In genomic region chr7:53657586-53657985, GRCh38 we compare ENCODE assay signal across 29 cellular contexts.
"Had no signal": no experiment of that assay in that cellular context is flagged by ENCODE, and none has a peak within 500 bp of the region (broad histone marks: within the 10 kb centered on the region; RNA-seq: fewer than 3 reads in every experiment).

No MANE protein-coding gene starts in this region.

- H3K4me3 ChIP-seq: Peyer's patch, SJCRH30, SK-N-MC had no signal

- H3K9me3 ChIP-seq: Peyer's patch, SJCRH30 had no signal

- ATAC-seq: activated CD8-positive, alpha-beta T cell treated with anti-CD3 and anti-CD28 coated beads for 36 hours; activated T-cell treated with anti-CD3 and anti-CD28 coated beads, Interleukin-2, amount 50 U/mL, for 72 hours; activated T-helper 17 cell treated with anti-CD3 and anti-CD28 coated beads, Interleukin-2, amount 50 U/mL, for 72 hours had no signal

- H3K36me3 ChIP-seq: brain microvascular endothelial cell, Peyer's patch, SJCRH30, WERI-Rb-1 had no signal

- H3K4me1 ChIP-seq: Peyer's patch, SJCRH30 had no signal

- H3K27ac ChIP-seq: brain microvascular endothelial cell, KMS-11, Peyer's patch, SJCRH30, SK-N-MC, WERI-Rb-1 had no signal

- DNase-seq: activated CD4-positive, alpha-beta T cell treated with anti-CD3 and anti-CD28 coated beads for 1 hour; activated CD4-positive, alpha-beta T cell treated with anti-CD3 and anti-CD28 coated beads for 48 hours; activated CD4-positive, CD25-positive, alpha-beta regulatory T cell; activated CD8-positive, alpha-beta T cell treated with anti-CD3 and anti-CD28 coated beads for 36 hours; activated effector memory CD4-positive, alpha-beta T cell treated with anti-CD3 and anti-CD28 coated beads, Interleukin-2, amount 50 U/mL, for 16 hours; activated naive CD4-positive, alpha-beta T cell; activated naive CD4-positive, alpha-beta T cell treated with anti-CD3 and anti-CD28 coated beads, Interleukin-2, amount 50 U/mL, for 16 hours; activated naive CD8-positive, alpha-beta T cell treated with anti-CD3 and anti-CD28 coated beads for 36 hours; activated T-cell treated with anti-CD3 and anti-CD28 coated beads, Interleukin-2, amount 50 U/mL, for 1 hour; activated T-cell treated with anti-CD3 and anti-CD28 coated beads, Interleukin-2, amount 50 U/mL, for 72 hours; amniotic stem cell; aorta; brain microvascular endothelial cell; NCI-H1092 treated with DMSO at 0.1 percent for 48 hours; NCI-H1417; NCI-H187 treated with DMSO at 0.1 percent for 48 hours; NCI-H2081 treated with DMSO at 0.1 percent for 48 hours; NCI-H226; NCI-H446 treated with DMSO at 0.1 percent for 48 hours; NCI-H524; NCI-H69; Peyer's patch; SHP77; SJCRH30; T1000; WERI-Rb-1 had no signal

- H3K27me3 ChIP-seq: brain microvascular endothelial cell, Peyer's patch, SJCRH30 had no signal
